ENCODE assay signal across 10 cellular contexts in the genomic region with DNA sequence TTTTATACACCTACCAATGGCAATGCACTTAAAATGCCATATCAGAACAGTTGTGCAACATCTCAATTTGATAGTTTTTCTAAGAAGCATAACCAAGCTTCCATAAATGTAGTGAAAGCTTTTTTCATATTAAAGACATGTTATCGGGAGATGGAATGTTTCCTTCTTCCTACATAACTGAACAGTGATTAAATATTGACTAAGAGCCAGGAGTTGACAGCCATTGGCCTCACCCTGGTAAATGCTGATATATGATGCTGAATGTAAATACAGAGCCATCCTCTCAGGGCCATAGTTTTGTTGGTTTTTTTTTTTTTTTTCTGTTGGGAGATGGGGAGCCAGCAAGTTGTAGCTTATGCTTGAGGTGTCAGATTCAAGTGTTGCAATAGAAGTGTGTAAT. TPM values are rescaled to one million over a fixed set of nuclear protein-coding genes. Genes with fewer than 3 reads are reported as not detected.
A peak's percentile ranks its signal among the peaks of the same experiment; 100 is the strongest.
DNase-seq lines count a peak whose midpoint lies in the region; ATAC-seq, FAIRE-seq and TF ChIP-seq lines count a peak whose summit lies in the region.
"Had no signal": no experiment of that assay in that cellular context is flagged by ENCODE, and none has a peak within 500 bp of the region (broad histone marks: within the 10 kb centered on the region; RNA-seq: fewer than 3 reads in every experiment).

No MANE protein-coding gene starts in this region.

- peak; percentile 32 for FAIRE-seq in A549 (lab: Jason Lieb, UNC)

- TF ChIP-seq POLR2A in A549 (IDR thresholded peaks at IDR 0.05; ENCODE audit: low read length) (no peak), IMR-90 (IDR thresholded peaks at IDR 0.05; ENCODE audit: low read depth, low read length) (no peak), gastroesophageal sphincter (IDR thresholded peaks at IDR 0.05) (no peak)

- H2BK15ac ChIP-seq in IMR-90 (ENCODE audit: low read depth, low read length), result no peak overlapping the region

- H4K8ac ChIP-seq in IMR-90 (ENCODE audit: low read depth in 2 of 2, low read length in 2 of 2), result no peak overlapping the region

- dilution Hi-C loops in IMR-90 (cut with HindIII; ENCODE audit: low sequenced_read_pairs, unreplicated experiment), result no loop called here

- H4K91ac ChIP-seq in IMR-90 (ENCODE audit: insufficient read depth, low read depth, low read length), result no peak overlapping the region

- TF ChIP-seq CTCF in A549 (IDR thresholded peaks at IDR 0.05), result no peak
- no peak for TF ChIP-seq CTCF in IMR-90 (conservative IDR thresholded peaks at IDR 0.05; ENCODE audit: low read depth, low read length)
- TF ChIP-seq CTCF in gastroesophageal sphincter (IDR thresholded peaks at IDR 0.05), result no peak

- no peak overlapping the region; the same call in 1 of the 2 replicates for H3K14ac ChIP-seq in IMR-90 (replicated peaks; ENCODE audit: low read depth, low read length)

- H2AK9ac ChIP-seq in IMR-90 (replicated peaks; ENCODE audit: low read depth, low read length, poor library complexity), result no peak overlapping the region

- H2AK5ac ChIP-seq in IMR-90 (ENCODE audit: low read depth, low read length), result no peak overlapping the region

- in situ Hi-C loops in IMR-90 (cut with MboI; ENCODE audit: low sequenced_read_pairs), result no loop called here

- H3K4ac ChIP-seq in IMR-90 (ENCODE audit: low read depth, low read length), result no peak overlapping the region

- no peaks in the 10 kb centered on the region for H3K27me3 ChIP-seq in IMR-90 (ENCODE audit: control insufficient read depth, insufficient read depth, low read length)
- H3K27me3 ChIP-seq in adipocyte (replicated peaks; ENCODE audit: control insufficient read depth, insufficient read depth, low read length), result no peaks in the 10 kb centered on the region
- no peaks in the 10 kb centered on the region for H3K27me3 ChIP-seq in gastroesophageal sphincter

- no TSS peak for BruUV-seq in IMR-90 (replicated peaks; lab: Mats Ljungman, UMichigan)

- H2BK5ac ChIP-seq in IMR-90 (ENCODE audit: low read depth, low read length, poor library complexity, severe bottlenecking), result peak overlapping the region; percentile 62

- H3K79me1 ChIP-seq in IMR-90 (ENCODE audit: low read depth in 1 of 2, low read length in 2 of 2), result peaks cover 25 to 77% of the 10 kb centered on the region in 2 experiments

- no peak overlapping the region for H2AFZ ChIP-seq in IMR-90 (replicated peaks; ENCODE audit: low read length, poor library complexity)

- CTCF ChIA-PET in A549 (lab: Yijun Ruan, JAX), result interaction anchor here (1.0 to 7.5 kb wide), 4 partner anchors 18 to 170 kb away, joined by 3 to 79 read pairs (median 15); no protein-coding TSS in a partner anchor
- CTCF ChIA-PET in IMR-90 (lab: Yijun Ruan, JAX), result interaction anchor here (0.8 kb wide), 1 partner anchor 10 kb away, joined by 4 read pairs; no protein-coding TSS in a partner anchor

- H3K18ac ChIP-seq in IMR-90 (ENCODE audit: low read depth, low read length), result peak overlapping the region; percentile 85; the same call in 1 of the 2 replicates

- H3K9me3 ChIP-seq in A549 (no peaks in the 10 kb centered on the region), IMR-90 (ENCODE audit: control insufficient read depth, insufficient read depth, low read length) (no peaks in the 10 kb centered on the region), adipocyte (ENCODE audit: control insufficient read depth, low read length) (no peaks in the 10 kb centered on the region), gastroesophageal sphincter (no peaks in the 10 kb centered on the region)

- peaks cover 2% of the 10 kb centered on the region; the same call in 1 of the 2 replicates for H3K36me3 ChIP-seq in IMR-90 (ENCODE audit: control insufficient read depth, insufficient read depth, low read length)
- H3K36me3 ChIP-seq in adipocyte (ENCODE audit: control insufficient read depth, insufficient read depth, low read length, severe bottlenecking), result no peaks in the 10 kb centered on the region
- no peaks in the 10 kb centered on the region for H3K36me3 ChIP-seq in gastroesophageal sphincter

- no peak overlapping the region for H3K23ac ChIP-seq in IMR-90 (ENCODE audit: low read depth, low read length)

- POLR2A ChIA-PET in A549 (lab: Yijun Ruan, JAX) (interaction anchor here (0.7 to 1.2 kb wide), 2 partner anchors 21 to 738 kb away, joined by 4 to 5 read pairs; no protein-coding TSS in a partner anchor), IMR-90 (lab: Charles Lee; ENCODE audit: unreplicated experiment) (interaction anchor here (0.9 kb wide), 1 partner anchor 9 kb away, joined by 4 read pairs; no protein-coding TSS in a partner anchor)

- H3K9ac ChIP-seq in IMR-90 (ENCODE audit: low read depth, low read length) (no peak overlapping the region), adipocyte (ENCODE audit: low read length) (no peak overlapping the region)

- no peak overlapping the region for H3K4me3 ChIP-seq in A549
- no peak overlapping the region for H3K4me3 ChIP-seq in IMR-90 (ENCODE audit: insufficient read depth, low read depth, low read length)
- H3K4me3 ChIP-seq in adipocyte (ENCODE audit: low read length), result no peak overlapping the region
- H3K4me3 ChIP-seq in gastroesophageal sphincter, result no peak overlapping the region

- H3K27ac ChIP-seq in A549, result peak overlapping the region in 1 of 2 experiments; percentile 50; a peak in 3 of 6 replicates
- no peak overlapping the region for H3K27ac ChIP-seq in IMR-90 (ENCODE audit: insufficient read depth, low read length)
- H3K27ac ChIP-seq in gastroesophageal sphincter, result peak overlapping the region; percentile 86 to 100 (median 88)

- peak in 1 of 2 experiments; percentile 37; a peak in 3 of 6 replicates for ATAC-seq in A549
- no peak for ATAC-seq in IMR-90 (ENCODE audit: low read depth)
- ATAC-seq in gastroesophageal sphincter, result no peak
- no peak for ATAC-seq in HG03095 (IDR thresholded peaks at IDR 0.05; ENCODE audit: unreplicated experiment)

- H3K4me1 ChIP-seq in A549, result peaks cover 87% of the 10 kb centered on the region
- peaks cover 28% of the 10 kb centered on the region for H3K4me1 ChIP-seq in IMR-90 (ENCODE audit: control insufficient read depth, insufficient read depth, low read length)
- peaks cover 38% of the 10 kb centered on the region for H3K4me1 ChIP-seq in adipocyte (ENCODE audit: control insufficient read depth, insufficient read depth, low read length)
- H3K4me1 ChIP-seq in gastroesophageal sphincter, result peaks cover 0 to 96% (median 38%) of the 10 kb centered on the region in 3 donors

- 7% methylated on average over 1 of the region's 1 CpG for WGBS in A549 (ENCODE audit: missing lambda C conversion rate)
- WGBS in IMR-90 (ENCODE audit: extremely low coverage in 2 of 2, insufficient read length in 1 of 2), 2 experiments, result no CpG with 5 or more reads among the region's 1 CpG
- 28 to 35% methylated on average over 1 of the region's 1 CpG for WGBS in gastroesophageal sphincter (ENCODE audit: low coverage in 1 of 2), 2 donors

- no peak overlapping the region for H2BK20ac ChIP-seq in IMR-90 (ENCODE audit: low read depth, low read length)

- H3K4me2 ChIP-seq in A549 (peak overlapping the region; percentile 80), IMR-90 (ENCODE audit: low read depth, low read length) (peak overlapping the region; percentile 74; the same call in 1 of the 2 replicates)

- no peak overlapping the region for H2BK120ac ChIP-seq in IMR-90 (ENCODE audit: low read depth, low read length)

- intact Hi-C loops in IMR-90 (cut with micrococcal nuclease), result loop anchor here (1.0 to 2.0 kb wide), 2 partner anchors 8 to 18 kb away; no protein-coding TSS in a partner anchor

- peak in 1 of 2 experiments; percentile 76 for DNase-seq in A549 (ENCODE audit: low read depth in 1 of 2, low spot score in 1 of 2)
- peak; percentile 40 for DNase-seq in IMR-90
- DNase-seq in adipocyte (ENCODE audit: low read depth), result peak; percentile 45
- DNase-seq in CD1c-positive myeloid dendritic cell (ENCODE audit: extremely low spot score), result no peak
- DNase-seq in islet precursor cell, result no peak
- no peak for DNase-seq in NCI-H82 (lab: John Stamatoyannopoulos, UW)
- DNase-seq: central memory CD4-positive, alpha-beta T cell; left cardiac atrium had no signal

- TF ChIP-seq RAD21 in A549 (conservative IDR thresholded peaks at IDR 0.05 in 1 of 2, IDR thresholded peaks at IDR 0.05 in 1 of 2) (0 out of 5 replicates have a peak, but pooled peaks of 1 of the 2 experiments have one; percentile 4), IMR-90 (IDR thresholded peaks at IDR 0.05; ENCODE audit: low read length) (no peak)

- H3K9me1 ChIP-seq in IMR-90 (ENCODE audit: insufficient read depth, low read length), result peaks cover 39% of the 10 kb centered on the region

- TF ChIP-seq EP300 in A549 (IDR thresholded peaks at IDR 0.05), result no peak
- TF ChIP-seq EP300 in gastroesophageal sphincter (IDR thresholded peaks at IDR 0.05), result no peak

- no peak overlapping the region for H3K56ac ChIP-seq in IMR-90 (ENCODE audit: extremely low read depth, insufficient read depth, low read length)

- peaks cover 30% of the 10 kb centered on the region for H4K20me1 ChIP-seq in IMR-90 (ENCODE audit: insufficient read depth, low read length)

- no peak overlapping the region for H4K5ac ChIP-seq in IMR-90 (ENCODE audit: low read depth, low read length)

TF ChIP-seq in A549, 52 proteins besides CTCF, POLR2A, EP300 and RAD21 (continues in another document):
- TF ChIP-seq USF2 (IDR thresholded peaks at IDR 0.05), result no peak

TF ChIP-seq in IMR-90, 13 proteins besides CTCF, POLR2A, EP300 and RAD21 (continues in another document):
- TF ChIP-seq MXI1 (IDR thresholded peaks at IDR 0.05; ENCODE audit: borderline replicate concordance, low read depth, low read length), result no peak
- TF ChIP-seq BHLHE40 (IDR thresholded peaks at IDR 0.05; ENCODE audit: low read depth, low read length), result no peak
- no peak for TF ChIP-seq RFX5 (IDR thresholded peaks at IDR 0.05; ENCODE audit: low read depth, low read length)

RNA-seq across cellular contexts. Expression of gene SCHIP1, which starts 54.4 kb away (rescaled TPM):
- 2.7 and 3.5 TPM in 2 replicates for polyA plus RNA-seq in A549 (2011; rRNA removed)
- polyA plus RNA-seq in A549 (2012; cell fraction: cytosol; rRNA removed), result 0.13 and 0.15 TPM in 2 replicates
- 1.3 TPM in 2 replicates for polyA plus RNA-seq in A549 (2012; cell fraction: nucleus; rRNA removed)
- 2.0 to 3.6 TPM (median 2.6 TPM) in 3 replicates for polyA plus RNA-seq in A549 (2017; fragmentation: RNase III; extraction: RNeasy Plus Mini Kit Qiagen cat#74134 plus additional on column Dnase treatment)
- polyA minus RNA-seq in A549 (2011; rRNA and poly(A)+ RNA removed), result 5.2 and 7.1 TPM in 2 replicates
- 5.0 and 5.4 TPM in 2 replicates for total RNA-seq in IMR-90 (2012; rRNA removed)
- polyA plus RNA-seq in IMR-90 (2012; rRNA removed), result 2.8 and 3.9 TPM in 2 replicates
- polyA plus RNA-seq in IMR-90 (2012; cell fraction: cytosol; rRNA removed), result 0.21 and 0.57 TPM in 2 replicates
- 3.5 and 19.4 TPM in 2 replicates for polyA plus RNA-seq in IMR-90 (2012; cell fraction: nucleus; rRNA removed; ENCODE audit: low replicate concordance)
- 10 to 100 TPM; 19.6 to 47.1 (median 30.2) TPM for total RNA-seq in gastroesophageal sphincter

Comparison
In these comparisons a context has a peak if more than half of its experiments do, and no peak if none do; other contexts are left out.
1. DNase-seq: peak in IMR-90 (single experiment) and adipocyte (single experiment); none in CD1c-positive myeloid dendritic cell (single experiment), islet precursor cell (single experiment) and NCI-H82 (single experiment).